In the genomic region with DNA sequence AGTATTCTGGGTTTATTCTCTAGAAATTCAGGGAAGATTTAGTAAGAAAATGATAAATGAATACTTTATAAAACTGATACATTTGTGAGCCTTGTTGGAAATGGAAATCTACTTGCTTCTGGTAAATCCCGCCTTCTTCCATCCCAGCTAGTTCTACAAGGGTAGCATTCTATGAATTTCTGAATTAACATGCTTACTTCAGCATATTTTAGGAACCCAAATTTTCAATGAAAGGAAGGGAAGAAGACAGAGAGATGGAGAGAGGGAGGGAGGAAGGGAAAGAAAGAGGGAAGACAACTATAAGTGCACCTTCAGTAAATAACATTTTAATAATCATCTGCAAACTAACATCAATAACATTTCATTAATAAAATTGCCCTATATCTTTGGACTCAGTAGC, we compare ENCODE assay signal across 3 cellular contexts.
TF ChIP-seq lines count a peak whose summit lies in the region.

No MANE protein-coding gene starts in this region.

TF ChIP-seq in A549, 52 proteins besides CTCF, POLR2A, EP300 and RAD21:
- TF ChIP-seq KDM5A (IDR thresholded peaks at IDR 0.05) = no peak
- no peak for TF ChIP-seq NR3C1 (IDR thresholded peaks at IDR 0.05)
- no peak for TF ChIP-seq CEBPB (IDR thresholded peaks at IDR 0.05)
- TF ChIP-seq JUN (IDR thresholded peaks at IDR 0.05) = no peak
- no peak for TF ChIP-seq MAZ (IDR thresholded peaks at IDR 0.05; ENCODE audit: borderline replicate concordance, low read depth, low read length)
- peak; percentile 84 for TF ChIP-seq MAFK (IDR thresholded peaks at IDR 0.05; ENCODE audit: partially characterized antibody)
- no peak for TF ChIP-seq EHF (CRISPR knock-in tag; IDR thresholded peaks at IDR 0.05)

TF ChIP-seq in IMR-90, 13 proteins besides CTCF, POLR2A, EP300 and RAD21:
- TF ChIP-seq BHLHE40 (IDR thresholded peaks at IDR 0.05; ENCODE audit: low read depth, low read length) (no peak), SMC3 (IDR thresholded peaks at IDR 0.05; ENCODE audit: low read depth, low read length) (no peak), CEBPB (IDR thresholded peaks at IDR 0.05; ENCODE audit: low read depth, low read length) (no peak), MAFK (IDR thresholded peaks at IDR 0.05; ENCODE audit: low read depth, low read length) (peak; percentile 80), FOS (IDR thresholded peaks at IDR 0.05; ENCODE audit: low read depth, low read length) (no peak), RFX5 (IDR thresholded peaks at IDR 0.05; ENCODE audit: low read depth, low read length) (no peak), MAZ (IDR thresholded peaks at IDR 0.05; ENCODE audit: borderline replicate concordance, low read depth, low read length) (no peak)
- TF ChIP-seq, protein P1, sequence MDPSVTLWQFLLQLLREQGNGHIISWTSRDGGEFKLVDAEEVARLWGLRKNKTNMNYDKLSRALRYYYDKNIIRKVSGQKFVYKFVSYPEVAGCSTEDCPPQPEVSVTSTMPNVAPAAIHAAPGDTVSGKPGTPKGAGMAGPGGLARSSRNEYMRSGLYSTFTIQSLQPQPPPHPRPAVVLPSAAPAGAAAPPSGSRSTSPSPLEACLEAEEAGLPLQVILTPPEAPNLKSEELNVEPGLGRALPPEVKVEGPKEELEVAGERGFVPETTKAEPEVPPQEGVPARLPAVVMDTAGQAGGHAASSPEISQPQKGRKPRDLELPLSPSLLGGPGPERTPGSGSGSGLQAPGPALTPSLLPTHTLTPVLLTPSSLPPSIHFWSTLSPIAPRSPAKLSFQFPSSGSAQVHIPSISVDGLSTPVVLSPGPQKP (IDR thresholded peaks at IDR 0.05; ENCODE audit: borderline replicate concordance, low read depth, low read length) = no peak

TF ChIP-seq in H1, 55 proteins besides CTCF, POLR2A, EP300 and RAD21:
- TF ChIP-seq, protein P2, sequence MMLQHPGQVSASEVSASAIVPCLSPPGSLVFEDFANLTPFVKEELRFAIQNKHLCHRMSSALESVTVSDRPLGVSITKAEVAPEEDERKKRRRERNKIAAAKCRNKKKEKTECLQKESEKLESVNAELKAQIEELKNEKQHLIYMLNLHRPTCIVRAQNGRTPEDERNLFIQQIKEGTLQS (IDR thresholded peaks at IDR 0.05; ENCODE audit: insufficient read depth, low read depth, low read length) = no peak
- TF ChIP-seq MAFK (IDR thresholded peaks at IDR 0.05; ENCODE audit: low read depth, low read length) (0 out of 2 replicates have a peak, but pooled peaks have one; percentile 24), POU5F1 (IDR thresholded peaks at IDR 0.05; ENCODE audit: low read depth, low read length) (no peak)
TF ChIP-seq in H1: peak in this region for 1.
